ENCODE assay signal across 30 cellular contexts in genomic region chr13:93577105-93577504, GRCh38.
"Had no signal": no experiment of that assay in that cellular context is flagged by ENCODE, and none has a peak within 500 bp of the region (broad histone marks: within the 10 kb centered on the region; RNA-seq: fewer than 3 reads in every experiment).

No MANE protein-coding gene starts in this region.

- H3K27me3 Mint-ChIP-seq: activated CD4-positive, alpha-beta T cell treated with anti-CD3 and anti-CD28 coated beads, Interleukin-2, amount 10 ng/mL, durations not matched to agents 7 days and 5 days; activated T-cell treated with anti-CD3 and anti-CD28 coated beads, Interleukin-2, amount 50 U/mL, for 24 hours had no signal

- H3K27ac Mint-ChIP-seq: activated CD4-positive, alpha-beta T cell treated with anti-CD3 and anti-CD28 coated beads for 36 hours; activated CD4-positive, alpha-beta T cell treated with anti-CD3 and anti-CD28 coated beads, Interleukin-2, amount 10 ng/mL, durations not matched to agents 7 days and 5 days; activated CD8-positive, alpha-beta T cell treated with anti-CD3 and anti-CD28 coated beads, Interleukin-2, amount 10 ng/mL, durations not matched to agents 7 days and 5 days; activated naive CD4-positive, alpha-beta T cell treated with anti-CD3 and anti-CD28 coated beads, Interleukin-2, amount 50 U/mL, for 24 hours; activated T-cell treated with anti-CD3 and anti-CD28 coated beads, Interleukin-2, amount 50 U/mL, for 24 hours; activated T-helper 2 cell treated with anti-CD3 and anti-CD28 coated beads, Interferon-gamma antibody, Interleukin-2, Interleukin-4, amounts not matched to agents 10 μg/mL and 5 μg/mL and 100 μg/mL, durations not matched to agents 14 hours and 24 hours and 36 hours had no signal

- H3K4me1 Mint-ChIP-seq: activated CD4-positive, alpha-beta T cell treated with anti-CD3 and anti-CD28 coated beads for 36 hours; activated CD4-positive, alpha-beta T cell treated with anti-CD3 and anti-CD28 coated beads, Interleukin-2, amount 10 ng/mL, durations not matched to agents 7 days and 5 days; activated naive CD4-positive, alpha-beta T cell treated with anti-CD3 and anti-CD28 coated beads, Interleukin-2, amount 50 U/mL, for 24 hours had no signal

- H3K9me3 Mint-ChIP-seq: activated CD4-positive, alpha-beta T cell treated with anti-CD3 and anti-CD28 coated beads, Interleukin-2, amount 10 ng/mL, durations not matched to agents 7 days and 5 days; activated naive CD4-positive, alpha-beta T cell treated with anti-CD3 and anti-CD28 coated beads, Interleukin-2, amount 50 U/mL, for 24 hours; activated T-cell treated with anti-CD3 and anti-CD28 coated beads, Interleukin-2, amount 50 U/mL, for 24 hours; activated T-helper 2 cell treated with anti-CD3 and anti-CD28 coated beads, Interferon-gamma antibody, Interleukin-2, Interleukin-4, amounts not matched to agents 10 μg/mL and 5 μg/mL and 100 μg/mL, durations not matched to agents 14 hours and 24 hours and 36 hours had no signal

- H3K36me3 Mint-ChIP-seq: activated naive CD4-positive, alpha-beta T cell treated with anti-CD3 and anti-CD28 coated beads, Interleukin-2, amount 50 U/mL, for 24 hours had no signal

- ATAC-seq: activated CD4-positive, alpha-beta T cell treated with anti-CD3 and anti-CD28 coated beads for 36 hours; activated CD8-positive, alpha-beta T cell treated with anti-CD3 and anti-CD28 coated beads, Interleukin-2, amount 10 ng/mL, durations not matched to agents 7 days and 5 days; body of pancreas; K562; Panc1 had no signal

- DNase-seq: activated CD4-positive, alpha-beta T cell treated with anti-CD3 and anti-CD28 coated beads for 36 hours; activated CD4-positive, alpha-beta T cell treated with anti-CD3 and anti-CD28 coated beads, Interleukin-2, amount 10 ng/mL, durations not matched to agents 7 days and 5 days; activated CD4-positive, alpha-beta T cell treated with anti-CD3 and anti-CD28 coated beads, Interleukin-2, amount 50 U/mL, for 48 hours; activated CD8-positive, alpha-beta T cell treated with anti-CD3 and anti-CD28 coated beads, Interleukin-2, amount 10 ng/mL, durations not matched to agents 7 days and 5 days; activated gamma-delta T cell; activated naive CD4-positive, alpha-beta T cell treated with Interleukin-2 at 50 U/mL for 16 hours; activated T-cell treated with anti-CD3 and anti-CD28 coated beads, Interleukin-2, amount 50 U/mL, for 24 hours; adrenal gland; body of pancreas; Karpas-422; MG63; NCI-H1048; NCI-H1105 treated with DMSO at 0.1 percent for 48 hours; NCI-H1436 treated with DMSO at 0.1 percent for 48 hours; NCI-H1694 treated with DMSO at 0.1 percent for 48 hours; NCI-H2029; NCI-H345; NCI-H524 treated with DMSO at 0.1 percent for 48 hours; NK-92 treated with Interleukin-12 subunit alpha and Interleukin-12 subunit beta, amount 100 ng/mL, for 24 hours; SHP77; SJCRH30; SW 1271; T-helper 1 cell; T-helper 2 cell; T-helper 9 cell; WERI-Rb-1 had no signal

- H3K4me3 Mint-ChIP-seq: activated CD4-positive, alpha-beta T cell treated with anti-CD3 and anti-CD28 coated beads for 36 hours; activated CD4-positive, alpha-beta T cell treated with anti-CD3 and anti-CD28 coated beads, Interleukin-2, amount 10 ng/mL, durations not matched to agents 7 days and 5 days; activated CD8-positive, alpha-beta T cell treated with anti-CD3 and anti-CD28 coated beads, Interleukin-2, amount 10 ng/mL, durations not matched to agents 7 days and 5 days; activated naive CD4-positive, alpha-beta T cell treated with anti-CD3 and anti-CD28 coated beads, Interleukin-2, amount 50 U/mL, for 24 hours; activated T-cell treated with anti-CD3 and anti-CD28 coated beads, Interleukin-2, amount 50 U/mL, for 24 hours had no signal
